17 cellular contexts compared by ENCODE assay signal in the genomic region with DNA sequence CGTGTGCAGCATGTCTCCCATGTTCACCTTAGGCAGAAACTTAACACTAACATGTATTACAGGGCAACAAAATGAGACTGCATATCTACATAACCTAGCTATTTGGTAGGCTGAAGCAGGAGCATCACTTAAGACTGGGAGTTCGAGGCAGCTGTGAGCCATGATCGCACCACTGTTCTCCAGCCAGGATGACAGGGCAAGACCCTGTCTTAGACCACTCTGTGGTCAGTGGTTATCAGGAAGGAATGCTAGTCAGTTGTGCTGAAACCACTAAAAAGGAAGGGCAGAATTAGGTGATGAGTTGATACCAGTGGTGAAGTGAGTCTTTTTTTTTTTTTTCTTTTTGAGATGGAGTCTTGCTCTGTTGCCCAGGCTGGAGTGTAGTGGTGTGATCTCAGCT. TPM values are rescaled to one million over a fixed set of nuclear protein-coding genes. Genes with fewer than 3 reads are reported as not detected.
"Had no signal": no experiment of that assay in that cellular context is flagged by ENCODE, and none has a peak within 500 bp of the region (broad histone marks: within the 10 kb centered on the region; RNA-seq: fewer than 3 reads in every experiment).

No MANE protein-coding gene starts in this region.

- H3K4me3 ChIP-seq: ascending aorta, cardiac muscle cell, esophagus squamous epithelium, heart left ventricle, pancreas, skin epidermis, vagina had no signal

- DNase-seq: activated CD4-positive, alpha-beta T cell treated with anti-CD3 and anti-CD28 coated beads for 1 hour; activated CD4-positive, alpha-beta T cell treated with anti-CD3 and anti-CD28 coated beads, Interleukin-2, amount 50 U/mL, for 48 hours; activated CD8-positive, alpha-beta memory T cell treated with anti-CD3 and anti-CD28 coated beads, Interleukin-2, amount 10 ng/mL, durations not matched to agents 7 days and 5 days; activated gamma-delta T cell; activated naive CD8-positive, alpha-beta T cell treated with anti-CD3 and anti-CD28 coated beads for 36 hours; activated T-cell treated with anti-CD3 and anti-CD28 coated beads, Interleukin-2, amount 50 U/mL, for 24 hours; esophagus squamous epithelium; foreskin keratinocyte; heart left ventricle; pancreas; stimulated activated CD4-positive, alpha-beta T cell treated with anti-CD3 and anti-CD28 coated beads, Interleukin-4, amount 100 ng/mL, for 4 hours had no signal

- ATAC-seq: activated CD8-positive, alpha-beta memory T cell treated with anti-CD3 and anti-CD28 coated beads, Interleukin-2, amount 10 ng/mL, durations not matched to agents 7 days and 5 days; foreskin keratinocyte; heart left ventricle; pancreas had no signal

- FAIRE-seq: keratinocyte, pancreas had no signal

RNA-seq across cellular contexts. Expression of a gene that starts 20.9 kb away (rescaled TPM):
- total RNA-seq: ascending aorta had no signal

RNA-seq across cellular contexts. Expression of a gene that starts 42.5 kb away (rescaled TPM):
- total RNA-seq: activated CD8-positive, alpha-beta memory T cell treated with anti-CD3 and anti-CD28 coated beads, Interleukin-2, amount 10 ng/mL, durations not matched to agents 7 days and 5 days; activated naive CD8-positive, alpha-beta T cell treated with anti-CD3 and anti-CD28 coated beads for 36 hours; ascending aorta; cardiac muscle cell; esophagus squamous epithelium; foreskin keratinocyte; heart left ventricle; liver; pancreas; vagina had no signal
